In the genomic region with DNA sequence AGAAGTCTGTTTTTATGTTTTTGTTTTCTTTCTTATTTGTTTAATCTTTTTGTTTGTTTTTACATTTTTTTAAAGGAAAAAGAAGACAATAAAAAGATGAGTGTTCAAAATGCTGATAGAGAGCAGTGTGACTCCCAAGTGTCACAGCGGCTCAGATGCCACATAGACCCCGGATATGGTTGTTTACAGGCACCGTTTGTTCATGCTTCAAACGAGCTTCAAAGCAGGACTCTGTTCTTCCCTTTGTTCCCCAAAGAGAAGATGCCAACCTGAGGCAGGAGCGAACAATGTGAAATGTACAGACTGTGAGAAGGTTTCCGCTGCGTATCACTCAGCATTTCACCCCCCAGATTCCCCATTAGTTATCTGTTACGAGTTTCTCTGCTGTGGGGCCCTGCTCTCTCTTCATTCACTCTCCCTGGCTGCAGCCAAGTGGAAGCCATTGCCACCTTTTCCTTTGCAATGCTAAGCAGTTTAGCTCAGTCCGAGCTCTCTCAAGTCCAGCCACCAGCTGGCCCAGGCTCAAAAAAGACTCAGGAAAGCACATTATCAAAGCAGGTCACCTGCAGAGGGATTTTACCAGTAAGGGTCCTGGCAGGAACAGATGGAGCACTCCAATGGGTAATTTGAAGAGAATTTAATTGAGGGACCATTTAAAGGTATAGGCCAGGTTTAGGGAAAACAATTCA, we compare ENCODE assay signal across 1 cellular context.
TF ChIP-seq lines count a peak whose summit lies in the region.

No MANE protein-coding gene starts in this region.

TF ChIP-seq in H1, 55 proteins besides CTCF, POLR2A, EP300 and RAD21 (continued from another document):
- no peak for TF ChIP-seq SIX5 (IDR thresholded peaks at IDR 0.05; ENCODE audit: low read depth, low read length)
- TF ChIP-seq TAF7 (optimal IDR thresholded peaks at IDR 0.05; ENCODE audit: borderline replicate concordance, low read depth, low read length) = no peak
- TF ChIP-seq, protein P1, sequence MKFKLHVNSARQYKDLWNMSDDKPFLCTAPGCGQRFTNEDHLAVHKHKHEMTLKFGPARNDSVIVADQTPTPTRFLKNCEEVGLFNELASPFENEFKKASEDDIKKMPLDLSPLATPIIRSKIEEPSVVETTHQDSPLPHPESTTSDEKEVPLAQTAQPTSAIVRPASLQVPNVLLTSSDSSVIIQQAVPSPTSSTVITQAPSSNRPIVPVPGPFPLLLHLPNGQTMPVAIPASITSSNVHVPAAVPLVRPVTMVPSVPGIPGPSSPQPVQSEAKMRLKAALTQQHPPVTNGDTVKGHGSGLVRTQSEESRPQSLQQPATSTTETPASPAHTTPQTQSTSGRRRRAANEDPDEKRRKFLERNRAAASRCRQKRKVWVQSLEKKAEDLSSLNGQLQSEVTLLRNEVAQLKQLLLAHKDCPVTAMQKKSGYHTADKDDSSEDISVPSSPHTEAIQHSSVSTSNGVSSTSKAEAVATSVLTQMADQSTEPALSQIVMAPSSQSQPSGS (IDR thresholded peaks at IDR 0.05; ENCODE audit: low read length) = no peak
